21 cellular contexts compared by ENCODE assay signal in the genomic region with DNA sequence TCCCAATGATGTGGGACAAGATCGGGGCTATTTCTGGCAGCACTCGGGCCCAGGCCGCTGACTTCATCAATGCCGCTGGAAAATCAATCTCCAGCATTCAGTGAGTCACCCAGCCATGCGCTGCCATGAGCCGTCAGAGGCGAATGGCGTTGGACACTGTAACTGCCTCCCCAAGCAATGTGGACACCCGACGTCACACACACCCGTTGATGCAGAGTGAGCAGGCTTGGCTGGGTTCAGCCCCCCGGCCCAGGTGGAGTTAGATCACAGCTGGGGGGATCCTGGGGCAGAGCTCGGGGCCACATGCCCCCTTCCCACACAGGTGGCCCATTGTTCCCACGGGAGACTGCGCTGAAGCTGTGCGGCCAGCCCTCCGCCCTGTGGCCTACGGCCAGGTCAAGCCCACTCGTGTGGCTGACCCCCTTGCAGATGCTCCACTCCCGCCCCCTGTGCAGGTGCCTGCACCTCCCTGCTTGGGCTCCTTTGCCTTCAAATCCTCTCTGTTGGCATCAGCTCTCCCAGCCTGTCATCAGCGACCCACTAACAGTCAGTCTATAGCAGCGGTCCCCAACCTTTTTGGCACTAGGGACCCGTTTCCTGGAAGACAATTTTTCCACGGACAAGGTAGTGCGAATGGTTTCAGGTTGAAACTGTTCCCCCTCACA.
A peak's percentile ranks its signal among the peaks of the same experiment; 100 is the strongest.
DNase-seq lines count a peak whose midpoint lies in the region; ATAC-seq, FAIRE-seq and TF ChIP-seq lines count a peak whose summit lies in the region.
"Had no signal": no experiment of that assay in that cellular context is flagged by ENCODE, and none has a peak within 500 bp of the region (broad histone marks: within the 10 kb centered on the region; RNA-seq: fewer than 3 reads in every experiment).

No MANE protein-coding gene starts in this region.

- FAIRE-seq in K562 (lab: Jason Lieb, UNC) (no peak), urothelium cell line (lab: Jason Lieb, UNC) (peak; percentile 81)
- FAIRE-seq: colon had no signal

- H3K9me1 ChIP-seq in K562 (ENCODE audit: control insufficient read depth, insufficient read depth, low read length), result peaks cover 2% of the 10 kb centered on the region

- no peak overlapping the region for H3K4me3 Mint-ChIP-seq in CD4-positive, alpha-beta T cell
- H3K4me3 Mint-ChIP-seq: T-helper 17 cell had no signal

- H2AFZ ChIP-seq in K562 (ENCODE audit: low read depth, low read length), result no peak overlapping the region

- no peaks in the 10 kb centered on the region for H3K27me3 ChIP-seq in heart left ventricle
- no peaks in the 10 kb centered on the region for H3K27me3 ChIP-seq in heart right ventricle
- H3K27me3 ChIP-seq in K562 (ENCODE audit: control insufficient read depth in 2 of 2, insufficient read depth in 2 of 2, low read length in 2 of 2), result peaks cover 83 to 98% of the 10 kb centered on the region in 2 experiments
- no peaks in the 10 kb centered on the region for H3K27me3 ChIP-seq in lower lobe of right lung (ENCODE audit: low read depth)
- H3K27me3 ChIP-seq in spleen (replicated peaks in 1 of 7), result peaks cover 0 to 5% (median 0%) of the 10 kb centered on the region in 7 donors
- H3K27me3 ChIP-seq in CD4-positive, alpha-beta T cell (ENCODE audit: control insufficient read depth, insufficient read depth, low read length), result no peaks in the 10 kb centered on the region
- H3K27me3 ChIP-seq: ascending aorta, foreskin keratinocyte had no signal

- no peak overlapping the region for H3K4me2 ChIP-seq in K562 (ENCODE audit: insufficient read depth, low read length)
- H3K4me2 ChIP-seq: smooth muscle cell had no signal

- ATAC-seq in heart left ventricle (no peak), heart right ventricle (no peak), K562 (no peak), lower lobe of right lung (no peak), GM21381 (IDR thresholded peaks at IDR 0.05; ENCODE audit: unreplicated experiment) (no peak)
- no peak for ATAC-seq in CD4-positive, alpha-beta T cell (ENCODE audit: poor library complexity)
- ATAC-seq: foreskin keratinocyte, HCT116, T-helper 17 cell had no signal

- TF ChIP-seq CTCF in heart left ventricle (IDR thresholded peaks at IDR 0.05) (no peak), heart right ventricle (IDR thresholded peaks at IDR 0.05) (no peak), K562 (IDR thresholded peaks at IDR 0.05 in 2 of 3, conservative IDR thresholded peaks at IDR 0.05 in 1 of 3; ENCODE audit: insufficient read depth in 2 of 3, low read depth in 1 of 3, low read length in 3 of 3) (no peak), lower lobe of right lung (IDR thresholded peaks at IDR 0.05) (no peak), spleen (IDR thresholded peaks at IDR 0.05 in 8 of 11, conservative IDR thresholded peaks at IDR 0.05 in 3 of 11) (no peak)
- no peak for TF ChIP-seq CTCF in CD4-positive, alpha-beta T cell (IDR thresholded peaks at IDR 0.05)

- H3K4me1 ChIP-seq in heart left ventricle (peaks cover 0 to 9% (median under 1%) of the 10 kb centered on the region in 12 donors), heart right ventricle (peaks cover 0 to 11% (median under 1%) of the 10 kb centered on the region in 9 donors), K562 (replicated peaks in 1 of 2; ENCODE audit: control insufficient read depth in 2 of 2, insufficient read depth in 2 of 2, low read length in 2 of 2) (peaks cover 0 to 65% of the 10 kb centered on the region in 2 experiments; a peak in 2 of 5 replicates), lower lobe of right lung (peaks cover 15% of the 10 kb centered on the region), spleen (peaks cover 0 to 15% (median 7%) of the 10 kb centered on the region in 6 donors)
- H3K4me1 ChIP-seq: foreskin keratinocyte had no signal

- TF ChIP-seq POLR2A in heart left ventricle (IDR thresholded peaks at IDR 0.05), result no peak
- no peak for TF ChIP-seq POLR2A in K562 (conservative IDR thresholded peaks at IDR 0.05)
- no peak for TF ChIP-seq POLR2A in spleen (IDR thresholded peaks at IDR 0.05)

- H3K36me3 Mint-ChIP-seq in CD4-positive, alpha-beta T cell (ENCODE audit: low read depth), result no peaks in the 10 kb centered on the region

- DNase-seq in heart left ventricle (peak in 3 of 5 donors; percentile 16 to 50 (median 16)), heart right ventricle (no peak), K562 (ENCODE audit: extremely low read depth in 1 of 4, low spot score in 3 of 4) (no peak), lower lobe of right lung (peak; percentile 27), urothelium cell line (ENCODE audit: low spot score) (no peak), spleen (no peak)
- no peak for DNase-seq in CD4-positive, alpha-beta T cell
- DNase-seq: activated gamma-delta T cell; foreskin keratinocyte; KG1; NCI-H1048; NCI-H2029 treated with DMSO at 0.1 percent for 48 hours; SHP77; stimulated activated CD8-positive, alpha-beta memory T cell treated with anti-CD3 and anti-CD28 coated beads, Interleukin-4, amount 100 ng/mL, for 48 hours; T-helper 17 cell had no signal

- peaks cover 7% of the 10 kb centered on the region for H3K4me1 Mint-ChIP-seq in CD4-positive, alpha-beta T cell (ENCODE audit: low read depth)

- 93 to 96% (median 96%) methylated on average over 20 to 25 of the region's 25 CpGs for whole genome bisulfite sequencing in heart left ventricle, 4 donors
- WGBS in heart right ventricle, 2 donors, result 97% methylated on average over 25 of the region's 25 CpGs
- 8% methylated on average over 24 of the region's 25 CpGs for WGBS in K562 (ENCODE audit: insufficient coverage, low coverage, missing lambda C conversion rate)
- WGBS in spleen, 5 donors, result 91 to 96% (median 92%) methylated on average over 23 to 25 of the region's 25 CpGs

- TF ChIP-seq RAD21 in K562 (CRISPR knock-in tag; conservative IDR thresholded peaks at IDR 0.05 in 1 of 2, IDR thresholded peaks at IDR 0.05 in 1 of 2), result no peak

- no peaks in the 10 kb centered on the region for H3K9me3 Mint-ChIP-seq in CD4-positive, alpha-beta T cell

- no peak overlapping the region for H3K4me3 ChIP-seq in heart left ventricle
- no peak overlapping the region for H3K4me3 ChIP-seq in heart right ventricle
- H3K4me3 ChIP-seq in K562, result no peak overlapping the region
- H3K4me3 ChIP-seq in lower lobe of right lung, result no peak overlapping the region
- no peak overlapping the region for H3K4me3 ChIP-seq in spleen
- H3K4me3 ChIP-seq: ascending aorta, smooth muscle cell had no signal

- no peak for TF ChIP-seq EP300 in K562 (IDR thresholded peaks at IDR 0.05; ENCODE audit: low read length)

- peak overlapping the region in 1 of 2 experiments; percentile 36; a peak in 1 of 4 replicates for H3K9ac ChIP-seq in K562 (ENCODE audit: insufficient read depth in 1 of 2, low read depth in 2 of 2, low read length in 2 of 2)

- H4K20me1 ChIP-seq in K562 (replicated peaks; ENCODE audit: control insufficient read depth, insufficient read depth, low read length), result peaks cover 50% of the 10 kb centered on the region

- no peak overlapping the region for H3K27ac Mint-ChIP-seq in CD4-positive, alpha-beta T cell
- H3K27ac Mint-ChIP-seq: T-helper 17 cell had no signal

- no peaks in the 10 kb centered on the region for H3K79me2 ChIP-seq in K562 (ENCODE audit: control insufficient read depth, insufficient read depth, low read length)

- H3K27ac ChIP-seq in heart left ventricle (no peak overlapping the region), heart right ventricle (no peak overlapping the region), K562 (ENCODE audit: extremely low read depth, low read depth, low read length) (no peak overlapping the region), lower lobe of right lung (no peak overlapping the region), spleen (no peak overlapping the region)
- no peak overlapping the region for H3K27ac ChIP-seq in CD4-positive, alpha-beta T cell (ENCODE audit: low read depth, low read length)
- H3K27ac ChIP-seq: ascending aorta, foreskin keratinocyte had no signal

- H3K36me3 ChIP-seq in heart left ventricle, result peaks cover 0 to 65% (median 14%) of the 10 kb centered on the region in 9 donors
- peaks cover 0 to 80% (median 18%) of the 10 kb centered on the region in 9 donors for H3K36me3 ChIP-seq in heart right ventricle
- H3K36me3 ChIP-seq in K562 (ENCODE audit: control insufficient read depth, insufficient read depth, low read length), result no peaks in the 10 kb centered on the region
- H3K36me3 ChIP-seq in lower lobe of right lung, result peaks cover 47% of the 10 kb centered on the region
- peaks cover 0 to 97% (median 7%) of the 10 kb centered on the region in 6 donors for H3K36me3 ChIP-seq in spleen

- no peaks in the 10 kb centered on the region for H3K27me3 Mint-ChIP-seq in CD4-positive, alpha-beta T cell
- H3K27me3 Mint-ChIP-seq: T-helper 17 cell had no signal

- POLR2A ChIA-PET in K562 (lab: Yijun Ruan, JAX), result interaction anchor here (0.5 kb wide), 1 partner anchor 217 kb away, joined by 4 read pairs; no protein-coding TSS in a partner anchor
- POLR2A ChIA-PET in CD4-positive, alpha-beta T cell (lab: Charles Lee), result no interaction called here

- in situ Hi-C loops in K562 (cut with MboI), result no loop called here

- H3K9me3 ChIP-seq in heart left ventricle (no peaks in the 10 kb centered on the region), heart right ventricle (no peaks in the 10 kb centered on the region), K562 (replicated peaks; ENCODE audit: control insufficient read depth, insufficient read depth, low read depth, low read length) (no peaks in the 10 kb centered on the region), lower lobe of right lung (no peaks in the 10 kb centered on the region), spleen (no peaks in the 10 kb centered on the region)
- no peaks in the 10 kb centered on the region for H3K9me3 ChIP-seq in CD4-positive, alpha-beta T cell (ENCODE audit: control insufficient read depth, low read length)
- H3K9me3 ChIP-seq: ascending aorta, Caco-2 had no signal

- intact Hi-C loops in heart left ventricle (cut with DNase I), result no loop called here
- intact Hi-C loops in heart right ventricle (cut with DNase I), result no loop called here
- intact Hi-C loops in K562 (cut with micrococcal nuclease), result no loop called here
- intact Hi-C loops in lower lobe of right lung (cut with DNase I), result no loop called here
- intact Hi-C loops in spleen (cut with DNase I; ENCODE audit: low total_unique reads), result no loop called here
- intact Hi-C loops in CD4-positive, alpha-beta T cell (cut with DNase I, micrococcal nuclease), result no loop called here

- no TSS peak for BruUV-seq in K562 (replicated peaks; lab: Mats Ljungman, UMichigan)

- CTCF ChIA-PET in K562 (lab: Yijun Ruan, JAX; ENCODE audit: low intra/inter-chr PET ratio), result no interaction called here
- CTCF ChIA-PET in CD4-positive, alpha-beta T cell (lab: Charles Lee), result no interaction called here

TF ChIP-seq in K562, 482 proteins besides CTCF, POLR2A, EP300 and RAD21 (continues in another document):
- no peak for TF ChIP-seq EWSR1 (IDR thresholded peaks at IDR 0.05; ENCODE audit: borderline replicate concordance, low read depth, partially characterized antibody)

Comparison
In these comparisons a context has a peak if more than half of its experiments do, and no peak if none do; other contexts are left out.
1. DNase-seq: peak in heart left ventricle (3 of 5) and lower lobe of right lung (single experiment); none in heart right ventricle (0 of 2), K562 (0 of 4), urothelium cell line (single experiment), spleen (single experiment) and CD4-positive, alpha-beta T cell (0 of 10).